Comparison of ENCODE assay signal across 23 cellular contexts in the genomic region with DNA sequence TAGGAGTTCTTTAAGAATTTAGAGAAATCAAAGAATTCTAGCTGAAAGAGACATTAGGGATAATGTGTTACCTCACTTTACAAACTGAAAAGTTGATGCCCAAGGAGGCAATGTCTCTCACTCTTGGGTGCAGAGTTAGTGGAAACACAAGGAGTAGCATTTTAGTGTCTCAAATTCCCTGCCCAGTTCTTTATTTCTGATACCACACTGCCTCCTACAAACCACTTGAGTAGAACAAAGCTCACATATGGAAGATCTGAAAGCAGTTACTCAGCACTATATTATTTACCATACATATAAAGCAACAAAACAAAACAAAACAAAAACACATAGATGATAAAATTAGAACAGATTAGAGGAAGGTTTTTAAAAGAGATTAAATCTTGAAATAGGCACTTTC.
DNase-seq lines count a peak whose midpoint lies in the region; ATAC-seq and TF ChIP-seq lines count a peak whose summit lies in the region.
"Had no signal": no experiment of that assay in that cellular context is flagged by ENCODE, and none has a peak within 500 bp of the region (broad histone marks: within the 10 kb centered on the region; RNA-seq: fewer than 3 reads in every experiment).

No MANE protein-coding gene starts in this region.

- H3K36me3 ChIP-seq in HCT116 (ENCODE audit: control insufficient read depth in 1 of 2, insufficient read depth in 2 of 2, low read length in 2 of 2) (no peaks in the 10 kb centered on the region), SK-N-SH (replicated peaks in 1 of 2; ENCODE audit: control insufficient read depth in 1 of 2, insufficient read depth in 2 of 2, low read length in 1 of 2) (no peaks in the 10 kb centered on the region), hepatocyte (replicated peaks; ENCODE audit: insufficient read depth, low read depth) (no peaks in the 10 kb centered on the region)
- H3K36me3 ChIP-seq: heart left ventricle, tibial nerve had no signal

- no peak for TF ChIP-seq POLR2A in HCT116 (IDR thresholded peaks at IDR 0.05; ENCODE audit: borderline replicate concordance, extremely low read depth, insufficient read depth, insufficient read length)

- H2AFZ ChIP-seq in HCT116 (ENCODE audit: low read depth, low read length, poor library complexity, severe bottlenecking) (no peak overlapping the region), SK-N-SH (ENCODE audit: low read depth) (no peak overlapping the region), hepatocyte (no peak overlapping the region)

- RAD21 ChIA-PET in HCT116 (lab: Charles Lee; ENCODE audit: low non-redundant PET in 1 of 2, low total read pairs in 2 of 2, uncharacterized antibody in 2 of 2, unreplicated experiment in 2 of 2): no interaction called here

- DNase-seq in GM10266 (ENCODE audit: extremely low spot score): no peak
- DNase-seq in HCT116 (ENCODE audit: low read depth, low spot score): no peak
- no peak for DNase-seq in SK-N-SH
- DNase-seq in hepatocyte (ENCODE audit: low spot score): no peak
- no peak for DNase-seq in activated gamma-delta T cell treated with Interleukin-2 at 50 U/mL for 16 hours
- DNase-seq in activated naive CD4-positive, alpha-beta T cell treated with anti-CD3 and anti-CD28 coated beads, Interleukin-2, amount 10 ng/mL, durations not matched to agents 7 days and 5 days: no peak
- no peak for DNase-seq in activated CD8-positive, alpha-beta memory T cell treated with anti-CD3 and anti-CD28 coated beads, Interleukin-2, amount 50 U/mL, for 48 hours
- no peak for DNase-seq in activated CD8-positive, alpha-beta memory T cell treated with anti-CD3 and anti-CD28 coated beads for 24 hours
- DNase-seq: activated CD4-positive, alpha-beta T cell treated with anti-CD3 and anti-CD28 coated beads for 1 hour; activated CD8-positive, alpha-beta memory T cell treated with anti-CD3 and anti-CD28 coated beads, Interleukin-2, amount 50 U/mL, for 4 hours; activated naive CD4-positive, alpha-beta T cell treated with Interleukin-2 at 50 U/mL for 16 hours; cortex of kidney; EL; heart left ventricle; MV-4-11; NCI-H2081; NCI-H526 treated with DMSO at 0.1 percent for 48 hours; nephron progenitor cell; Right ventricle myocardium superior had no signal

- TF ChIP-seq RAD21 in HCT116 (IDR thresholded peaks at IDR 0.05; ENCODE audit: low read depth) (peak; percentile 52), SK-N-SH (IDR thresholded peaks at IDR 0.05; ENCODE audit: low read length) (peak; percentile 55)

- H3K9ac ChIP-seq in HCT116 (ENCODE audit: low read length) (no peak overlapping the region), SK-N-SH (no peak overlapping the region)

- H3K4me3 Mint-ChIP-seq in activated naive CD4-positive, alpha-beta T cell treated with anti-CD3 and anti-CD28 coated beads, Interleukin-2, amount 10 ng/mL, durations not matched to agents 7 days and 5 days: no peak overlapping the region
- H3K4me3 Mint-ChIP-seq: nephron progenitor cell; stimulated activated memory B cell treated with anti-CD40 and anti-IgM and Interleukin-4, amounts not matched to agents 10 μg/mL and 1 μg/mL and 100 μg/mL, for 72 hours; T-helper 2 cell treated with Interferon-gamma antibody and Interleukin-4, amounts not matched to agents 5 μg/mL and 100 μg/mL, for 36 hours had no signal

- BruUV-seq in HCT116 (replicated peaks; lab: Mats Ljungman, UMichigan): no TSS peak

- TF ChIP-seq CTCF in GM10266 (IDR thresholded peaks at IDR 0.05; ENCODE audit: control insufficient read depth, insufficient read depth, low read depth, missing control alignments) (peak; percentile 42), HCT116 (IDR thresholded peaks at IDR 0.05 in 2 of 3, conservative IDR thresholded peaks at IDR 0.05 in 1 of 3; ENCODE audit: borderline replicate concordance in 1 of 3, insufficient read depth in 1 of 3, low read depth in 2 of 3, low read length in 2 of 3) (peak in 1 of 3 experiments; percentile 30; a peak in 1 of 6 replicates), SK-N-SH (IDR thresholded peaks at IDR 0.05) (peak; percentile 49), hepatocyte (IDR thresholded peaks at IDR 0.05; ENCODE audit: poor library complexity) (peak; percentile 9)

- no peak for TF ChIP-seq EP300 in SK-N-SH (IDR thresholded peaks at IDR 0.05; ENCODE audit: borderline replicate concordance in 1 of 2, low read depth in 1 of 2, low read length in 1 of 2)

- H4K20me1 ChIP-seq in HCT116 (ENCODE audit: insufficient read depth) (no peaks in the 10 kb centered on the region), SK-N-SH (ENCODE audit: insufficient read depth) (no peaks in the 10 kb centered on the region), hepatocyte (ENCODE audit: insufficient read depth, poor library complexity, severe bottlenecking) (no peaks in the 10 kb centered on the region)

- no peaks in the 10 kb centered on the region for H3K36me3 Mint-ChIP-seq in activated naive CD4-positive, alpha-beta T cell treated with anti-CD3 and anti-CD28 coated beads, Interleukin-2, amount 10 ng/mL, durations not matched to agents 7 days and 5 days
- H3K36me3 Mint-ChIP-seq: stimulated activated memory B cell treated with anti-CD40 and anti-IgM and Interleukin-4, amounts not matched to agents 10 μg/mL and 1 μg/mL and 100 μg/mL, for 72 hours had no signal

- CTCF ChIA-PET in HCT116 (lab: Charles Lee) (interaction anchor here (0.5 kb wide), 1 partner anchor 128 kb away, joined by 4 read pairs; no protein-coding TSS in a partner anchor), SK-N-SH (lab: Yijun Ruan, JAX) (interaction anchor here (0.7 to 1.9 kb wide), 3 partner anchors 65 to 578 kb away, joined by 3 to 8 read pairs (median 6); no protein-coding TSS in a partner anchor)
- CTCF ChIA-PET in activated naive CD4-positive, alpha-beta T cell treated with anti-CD3 and anti-CD28 coated beads, Interleukin-2, amount 10 ng/mL, durations not matched to agents 7 days and 5 days (lab: Charles Lee): no interaction called here

- H3K27me3 ChIP-seq in HCT116 (ENCODE audit: insufficient read depth, low read length): no peaks in the 10 kb centered on the region
- no peaks in the 10 kb centered on the region for H3K27me3 ChIP-seq in SK-N-SH (ENCODE audit: insufficient read depth)
- H3K27me3 ChIP-seq in hepatocyte: no peaks in the 10 kb centered on the region
- H3K27me3 ChIP-seq: heart left ventricle, tibial nerve had no signal

- no peaks in the 10 kb centered on the region for H3K9me3 Mint-ChIP-seq in activated naive CD4-positive, alpha-beta T cell treated with anti-CD3 and anti-CD28 coated beads, Interleukin-2, amount 10 ng/mL, durations not matched to agents 7 days and 5 days
- H3K9me3 Mint-ChIP-seq: nephron progenitor cell; stimulated activated memory B cell treated with anti-CD40 and anti-IgM and Interleukin-4, amounts not matched to agents 10 μg/mL and 1 μg/mL and 100 μg/mL, for 72 hours; T-helper 2 cell treated with Interferon-gamma antibody and Interleukin-4, amounts not matched to agents 5 μg/mL and 100 μg/mL, for 36 hours had no signal

- H3K9me2 ChIP-seq in HCT116 (ENCODE audit: insufficient read depth) (no peaks in the 10 kb centered on the region), SK-N-SH (no peaks in the 10 kb centered on the region), hepatocyte (replicated peaks; ENCODE audit: insufficient read depth) (no peaks in the 10 kb centered on the region)

- no peaks in the 10 kb centered on the region for H3K27me3 Mint-ChIP-seq in activated naive CD4-positive, alpha-beta T cell treated with anti-CD3 and anti-CD28 coated beads, Interleukin-2, amount 10 ng/mL, durations not matched to agents 7 days and 5 days
- H3K27me3 Mint-ChIP-seq: stimulated activated memory B cell treated with anti-CD40 and anti-IgM and Interleukin-4, amounts not matched to agents 10 μg/mL and 1 μg/mL and 100 μg/mL, for 72 hours had no signal

- H3K4me2 ChIP-seq in HCT116 (ENCODE audit: low read length): no peak overlapping the region
- no peak overlapping the region for H3K4me2 ChIP-seq in SK-N-SH
- H3K4me2 ChIP-seq in hepatocyte: no peak overlapping the region

- no peaks in the 10 kb centered on the region for H3K4me1 Mint-ChIP-seq in activated naive CD4-positive, alpha-beta T cell treated with anti-CD3 and anti-CD28 coated beads, Interleukin-2, amount 10 ng/mL, durations not matched to agents 7 days and 5 days
- H3K4me1 Mint-ChIP-seq: nephron progenitor cell had no signal

- no peaks in the 10 kb centered on the region for H3K9me3 ChIP-seq in HCT116 (ENCODE audit: control insufficient read depth in 1 of 2, insufficient read depth in 1 of 2, low read depth in 1 of 2, low read length in 2 of 2)
- no peaks in the 10 kb centered on the region for H3K9me3 ChIP-seq in SK-N-SH
- no peaks in the 10 kb centered on the region for H3K9me3 ChIP-seq in hepatocyte (ENCODE audit: low read depth)
- H3K9me3 ChIP-seq: heart left ventricle, tibial nerve had no signal

- H3K4me1 ChIP-seq in HCT116 (ENCODE audit: control insufficient read depth in 1 of 2, insufficient read depth in 2 of 2, low read length in 2 of 2): peaks cover 15 to 19% of the 10 kb centered on the region in 2 experiments; a peak in 3 of 4 replicates
- peaks cover 8 to 57% of the 10 kb centered on the region in 2 experiments for H3K4me1 ChIP-seq in SK-N-SH (ENCODE audit: control insufficient read depth in 1 of 2, insufficient read depth in 2 of 2, low read depth in 1 of 2, low read length in 1 of 2)
- H3K4me1 ChIP-seq in hepatocyte (ENCODE audit: insufficient read depth): peaks cover 9% of the 10 kb centered on the region

- H3K79me2 ChIP-seq in HCT116 (ENCODE audit: insufficient read depth, low read length) (no peaks in the 10 kb centered on the region), SK-N-SH (ENCODE audit: insufficient read depth) (no peaks in the 10 kb centered on the region), hepatocyte (no peaks in the 10 kb centered on the region)

- peaks cover 24% of the 10 kb centered on the region for H3F3A ChIP-seq in SK-N-SH (replicated peaks; ENCODE audit: insufficient read depth)

- H3K27ac ChIP-seq in HCT116 (ENCODE audit: low read depth, low read length) (no peak overlapping the region), SK-N-SH (ENCODE audit: low read depth in 2 of 2, low read length in 1 of 2) (no peak overlapping the region), hepatocyte (no peak overlapping the region)
- H3K27ac ChIP-seq: heart left ventricle, tibial nerve had no signal

- H3K4me3 ChIP-seq in HCT116 (replicated peaks in 1 of 2; ENCODE audit: low read depth in 1 of 2, low read length in 2 of 2) (no peak overlapping the region), SK-N-SH (ENCODE audit: low read depth in 2 of 2, low read length in 1 of 2) (no peak overlapping the region), hepatocyte (no peak overlapping the region)
- H3K4me3 ChIP-seq: heart left ventricle, tibial nerve had no signal

- H3K27ac Mint-ChIP-seq in activated naive CD4-positive, alpha-beta T cell treated with anti-CD3 and anti-CD28 coated beads, Interleukin-2, amount 10 ng/mL, durations not matched to agents 7 days and 5 days: no peak overlapping the region
- H3K27ac Mint-ChIP-seq: nephron progenitor cell; stimulated activated memory B cell treated with anti-CD40 and anti-IgM and Interleukin-4, amounts not matched to agents 10 μg/mL and 1 μg/mL and 100 μg/mL, for 72 hours; T-helper 2 cell treated with Interferon-gamma antibody and Interleukin-4, amounts not matched to agents 5 μg/mL and 100 μg/mL, for 36 hours had no signal

- ATAC-seq in HCT116: no peak
- ATAC-seq: heart left ventricle; HepG2; stimulated activated memory B cell treated with anti-CD40 and anti-IgM and Interleukin-4, amounts not matched to agents 10 μg/mL and 1 μg/mL and 100 μg/mL, for 72 hours had no signal

- POLR2A ChIA-PET in HCT116 (lab: Charles Lee): no interaction called here
- POLR2A ChIA-PET in SK-N-SH (lab: Yijun Ruan, JAX): no interaction called here

- intact Hi-C loops in HCT116 (cut with micrococcal nuclease): loop anchor here (10.0 kb wide), 2 partner anchors 244 to 1124 kb away; no protein-coding TSS in a partner anchor
